ENCODE assay signal across 15 cellular contexts in genomic region chr9:136010615-136011341, GRCh38. TPM values are rescaled to one million over a fixed set of nuclear protein-coding genes. Genes with fewer than 3 reads are reported as not detected.
A peak's percentile ranks its signal among the peaks of the same experiment; 100 is the strongest.
DNase-seq lines count a peak whose midpoint lies in the region; ATAC-seq and TF ChIP-seq lines count a peak whose summit lies in the region.
"Had no signal": no experiment of that assay in that cellular context is flagged by ENCODE, and none has a peak within 500 bp of the region (broad histone marks: within the 10 kb centered on the region; RNA-seq: fewer than 3 reads in every experiment).

No MANE protein-coding gene starts in this region.

- H3K4me3 Mint-ChIP-seq in endodermal cell, result no peak overlapping the region
- H3K4me3 Mint-ChIP-seq: activated T-helper 17 cell treated with anti-CD3 and anti-CD28 coated beads, Interleukin-2, amount 50 U/mL, for 72 hours had no signal

- H3K36me3 ChIP-seq in HUES64 (ENCODE audit: insufficient read depth, low read length) (no peaks in the 10 kb centered on the region), endodermal cell (ENCODE audit: control insufficient read depth, insufficient read depth, low read length) (no peaks in the 10 kb centered on the region), left lung (peaks cover 0 to 63% of the 10 kb centered on the region in 2 donors), spleen (peaks cover 0 to 84% (median 13%) of the 10 kb centered on the region in 6 donors), breast epithelium (no peaks in the 10 kb centered on the region)

- peak; percentile 14 for ATAC-seq in left lung
- no peak for ATAC-seq in activated naive CD4-positive, alpha-beta T cell treated with anti-CD3 and anti-CD28 coated beads, Interleukin-2, amount 50 U/mL, for 72 hours
- ATAC-seq: activated T-helper 17 cell treated with anti-CD3 and anti-CD28 coated beads, Interleukin-2, amount 50 U/mL, for 72 hours had no signal

- H3K27me3 Mint-ChIP-seq in endodermal cell (ENCODE audit: insufficient read depth), result no peaks in the 10 kb centered on the region
- H3K27me3 Mint-ChIP-seq: activated T-helper 17 cell treated with anti-CD3 and anti-CD28 coated beads, Interleukin-2, amount 50 U/mL, for 72 hours had no signal

- intact Hi-C loops in left lung (cut with DNase I), result no loop called here
- intact Hi-C loops in spleen (cut with DNase I; ENCODE audit: low total_unique reads), result no loop called here
- intact Hi-C loops in breast epithelium (cut with DNase I; ENCODE audit: low total_unique reads), result no loop called here

- DNase-seq in endodermal cell (no peak), left lung (peak in 1 of 2 donors; percentile 78), spleen (peak; percentile 76), NCI-H345 (lab: John Stamatoyannopoulos, UW) (no peak), SKM-1 treated with dmso at 0.1 percent for 144 hours (lab: John Stamatoyannopoulos, UW; ENCODE audit: unreplicated experiment) (no peak), breast epithelium (ENCODE audit: low spot score in 2 of 2) (no peak)
- DNase-seq in activated naive CD4-positive, alpha-beta T cell treated with anti-CD3 and anti-CD28 coated beads, Interleukin-2, amount 50 U/mL, for 72 hours (ENCODE audit: low spot score in 2 of 2), result no peak
- DNase-seq: activated CD4-positive, alpha-beta T cell treated with anti-CD3 and anti-CD28 coated beads, Interleukin-2, amount 50 U/mL, for 48 hours; effector memory CD4-positive, alpha-beta T cell; mammary epithelial cell; NCI-H1930; NCI-H82; occipital lobe had no signal

- H3K27me3 ChIP-seq in HUES64 (ENCODE audit: insufficient read depth, low read length) (no peaks in the 10 kb centered on the region), endodermal cell (ENCODE audit: control insufficient read depth, insufficient read depth, low read length, poor library complexity, severe bottlenecking) (no peaks in the 10 kb centered on the region), left lung (no peaks in the 10 kb centered on the region), spleen (replicated peaks in 1 of 7) (no peaks in the 10 kb centered on the region), breast epithelium (no peaks in the 10 kb centered on the region)

- H3K4me3 ChIP-seq in HUES64 (ENCODE audit: low read length) (0 out of 2 replicates have a peak overlapping the region, but pooled peaks have one; percentile 14), endodermal cell (ENCODE audit: low read length) (no peak overlapping the region), left lung (no peak overlapping the region), spleen (peak overlapping the region in 1 of 8 donors; percentile 19), breast epithelium (no peak overlapping the region)

- WGBS in HUES64, result 54% methylated on average over 26 of the region's 28 CpGs
- WGBS in endodermal cell (ENCODE audit: insufficient coverage in 1 of 2, insufficient read length in 1 of 2), 2 experiments, result 63 to 83% methylated on average over 8 to 26 of the region's 28 CpGs
- WGBS in spleen, 5 donors, result 59 to 74% (median 65%) methylated on average over 28 of the region's 28 CpGs

- H3K27ac ChIP-seq in HUES64 (ENCODE audit: low read depth, low read length) (peak overlapping the region; percentile 62; the same call in 1 of the 2 replicates), endodermal cell (ENCODE audit: low read depth, low read length) (peak overlapping the region; percentile 53), left lung (peak overlapping the region; percentile 68 to 80), spleen (peak overlapping the region; percentile 13 to 89 (median 80)), breast epithelium (peak overlapping the region in 1 of 2 donors; percentile 81)

- H3K4me1 ChIP-seq in HUES64 (ENCODE audit: insufficient read depth, low read length), result peaks cover 37% of the 10 kb centered on the region
- peaks cover 3% of the 10 kb centered on the region for H3K4me1 ChIP-seq in endodermal cell (ENCODE audit: control insufficient read depth, insufficient read depth, low read length)
- H3K4me1 ChIP-seq in left lung, result peaks cover 0 to 55% of the 10 kb centered on the region in 2 donors
- H3K4me1 ChIP-seq in spleen, result peaks cover 5 to 95% (median 46%) of the 10 kb centered on the region in 6 donors
- no peaks in the 10 kb centered on the region for H3K4me1 ChIP-seq in breast epithelium

- TF ChIP-seq POLR2A in spleen (IDR thresholded peaks at IDR 0.05) (no peak), breast epithelium (IDR thresholded peaks at IDR 0.05) (no peak)

- H3K9me3 ChIP-seq in HUES64 (ENCODE audit: insufficient read depth, low read depth, low read length) (no peaks in the 10 kb centered on the region), endodermal cell (ENCODE audit: control insufficient read depth, low read length) (no peaks in the 10 kb centered on the region), left lung (no peaks in the 10 kb centered on the region), spleen (no peaks in the 10 kb centered on the region), breast epithelium (no peaks in the 10 kb centered on the region)

- H3K27ac Mint-ChIP-seq in endodermal cell, result peak overlapping the region; percentile 25
- no peak overlapping the region for H3K27ac Mint-ChIP-seq in activated naive CD4-positive, alpha-beta T cell treated with anti-CD3 and anti-CD28 coated beads, Interleukin-2, amount 50 U/mL, for 72 hours
- H3K27ac Mint-ChIP-seq: activated T-helper 17 cell treated with anti-CD3 and anti-CD28 coated beads, Interleukin-2, amount 50 U/mL, for 72 hours had no signal

- H3K36me3 Mint-ChIP-seq in endodermal cell (ENCODE audit: low read depth), result peaks cover 2% of the 10 kb centered on the region
- no peaks in the 10 kb centered on the region for H3K36me3 Mint-ChIP-seq in activated naive CD4-positive, alpha-beta T cell treated with anti-CD3 and anti-CD28 coated beads, Interleukin-2, amount 50 U/mL, for 72 hours

- H3K4me1 Mint-ChIP-seq in endodermal cell, result peaks cover 8% of the 10 kb centered on the region
- H3K4me1 Mint-ChIP-seq: activated T-helper 17 cell treated with anti-CD3 and anti-CD28 coated beads, Interleukin-2, amount 50 U/mL, for 72 hours had no signal

- TF ChIP-seq CTCF in endodermal cell (conservative IDR thresholded peaks at IDR 0.05) (no peak), left lung (IDR thresholded peaks at IDR 0.05) (no peak), spleen (IDR thresholded peaks at IDR 0.05 in 8 of 11, conservative IDR thresholded peaks at IDR 0.05 in 3 of 11) (no peak), breast epithelium (IDR thresholded peaks at IDR 0.05) (no peak)

- no peaks in the 10 kb centered on the region for H3K9me3 Mint-ChIP-seq in endodermal cell
- H3K9me3 Mint-ChIP-seq in activated naive CD4-positive, alpha-beta T cell treated with anti-CD3 and anti-CD28 coated beads, Interleukin-2, amount 50 U/mL, for 72 hours, result no peaks in the 10 kb centered on the region
- H3K9me3 Mint-ChIP-seq: activated T-helper 17 cell treated with anti-CD3 and anti-CD28 coated beads, Interleukin-2, amount 50 U/mL, for 72 hours had no signal

- H3K9ac ChIP-seq in HUES64 (ENCODE audit: low read depth, low read length) (no peak overlapping the region), endodermal cell (ENCODE audit: extremely low read depth, low read length, poor library complexity, severe bottlenecking) (no peak overlapping the region)

RNA-seq across cellular contexts. Expression of gene UBAC1, which starts 49.6 kb away (rescaled TPM):
- 46.2 TPM for polyA plus RNA-seq in HUES64 (2013, experiment 1 of 2)
- polyA plus RNA-seq in HUES64 (2013, experiment 2 of 2), result 40.4 TPM
- total RNA-seq in endodermal cell, result 10 to 100 TPM; 47.9 to 48.4 TPM
- 43.3 TPM for polyA plus RNA-seq in endodermal cell (2013, experiment 1 of 2)
- 38.8 TPM for polyA plus RNA-seq in endodermal cell (2013, experiment 2 of 2)
- total RNA-seq in left lung, result 10 to 100 TPM; 28.5 to 40.2 TPM
- 10 to 100 TPM; 32.3 to 45.8 (median 34.0) TPM for total RNA-seq in spleen
- polyA plus RNA-seq in spleen, result 10 to 100 TPM; 28.0 to 45.3 (median 35.0) TPM
- total RNA-seq in activated naive CD4-positive, alpha-beta T cell treated with anti-CD3 and anti-CD28 coated beads, Interleukin-2, amount 50 U/mL, for 72 hours, result 10 to 100 TPM; 39.8 to 46.7 TPM
- total RNA-seq in breast epithelium, result 10 to 100 TPM; 39.2 to 53.0 (median 45.6) TPM
